2 cellular contexts compared by ENCODE assay signal in the genomic region with DNA sequence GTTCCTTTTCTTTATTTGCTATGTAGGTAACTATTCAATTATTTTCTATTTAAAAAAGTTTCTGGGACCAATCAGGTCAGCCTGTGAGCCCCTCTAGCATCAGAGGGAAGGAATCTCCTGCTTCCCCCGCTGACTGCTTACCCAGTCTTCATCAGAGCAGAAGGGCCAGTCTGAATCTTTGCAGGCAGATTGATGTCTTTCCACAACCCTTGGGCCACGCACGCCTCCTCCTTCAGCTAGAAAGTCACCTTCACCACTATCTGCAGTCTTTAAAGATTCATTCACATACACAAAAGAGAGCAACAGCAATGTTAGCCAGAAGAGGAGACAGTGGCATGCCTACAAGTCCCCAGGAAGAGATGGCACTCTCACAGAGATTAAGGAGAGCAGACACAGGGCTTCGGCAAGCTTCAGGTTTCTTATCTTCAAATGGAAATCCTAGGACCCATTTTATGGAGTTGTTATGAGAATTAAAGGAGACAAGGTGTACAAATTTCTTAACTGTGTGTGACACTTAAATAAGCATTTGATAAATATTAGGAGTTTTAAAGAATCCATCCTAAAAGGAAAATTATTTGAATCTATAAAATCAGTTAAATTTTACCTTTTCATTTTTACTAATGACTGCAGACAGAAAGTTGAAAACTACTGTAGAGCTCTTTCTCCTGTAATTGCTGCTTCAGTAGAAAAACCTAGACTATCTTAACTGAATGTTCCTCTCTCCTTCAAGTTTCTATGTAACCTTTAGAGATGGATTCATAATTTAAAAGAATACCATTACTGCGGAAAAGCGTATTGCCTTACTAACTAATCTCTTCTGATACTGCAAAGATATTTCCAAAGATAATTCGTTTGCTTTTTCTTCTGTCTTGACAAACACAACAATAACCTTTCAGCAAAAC.
TF ChIP-seq lines count a peak whose summit lies in the region.

No MANE protein-coding gene starts in this region.

TF ChIP-seq in WTC11, 78 proteins besides CTCF, POLR2A, EP300 and RAD21 (continued from another document):
- TF ChIP-seq, protein P1, sequence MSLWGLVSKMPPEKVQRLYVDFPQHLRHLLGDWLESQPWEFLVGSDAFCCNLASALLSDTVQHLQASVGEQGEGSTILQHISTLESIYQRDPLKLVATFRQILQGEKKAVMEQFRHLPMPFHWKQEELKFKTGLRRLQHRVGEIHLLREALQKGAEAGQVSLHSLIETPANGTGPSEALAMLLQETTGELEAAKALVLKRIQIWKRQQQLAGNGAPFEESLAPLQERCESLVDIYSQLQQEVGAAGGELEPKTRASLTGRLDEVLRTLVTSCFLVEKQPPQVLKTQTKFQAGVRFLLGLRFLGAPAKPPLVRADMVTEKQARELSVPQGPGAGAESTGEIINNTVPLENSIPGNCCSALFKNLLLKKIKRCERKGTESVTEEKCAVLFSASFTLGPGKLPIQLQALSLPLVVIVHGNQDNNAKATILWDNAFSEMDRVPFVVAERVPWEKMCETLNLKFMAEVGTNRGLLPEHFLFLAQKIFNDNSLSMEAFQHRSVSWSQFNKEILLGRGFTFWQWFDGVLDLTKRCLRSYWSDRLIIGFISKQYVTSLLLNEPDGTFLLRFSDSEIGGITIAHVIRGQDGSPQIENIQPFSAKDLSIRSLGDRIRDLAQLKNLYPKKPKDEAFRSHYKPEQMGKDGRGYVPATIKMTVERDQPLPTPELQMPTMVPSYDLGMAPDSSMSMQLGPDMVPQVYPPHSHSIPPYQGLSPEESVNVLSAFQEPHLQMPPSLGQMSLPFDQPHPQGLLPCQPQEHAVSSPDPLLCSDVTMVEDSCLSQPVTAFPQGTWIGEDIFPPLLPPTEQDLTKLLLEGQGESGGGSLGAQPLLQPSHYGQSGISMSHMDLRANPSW (CRISPR knock-in tag; conservative IDR thresholded peaks at IDR 0.05; ENCODE audit: low read depth), result no peak
- TF ChIP-seq TEAD4 (CRISPR knock-in tag; IDR thresholded peaks at IDR 0.05) (no peak), TEAD1 (CRISPR knock-in tag; IDR thresholded peaks at IDR 0.05) (no peak), SMAD3 (CRISPR knock-in tag; IDR thresholded peaks at IDR 0.05; ENCODE audit: borderline replicate concordance) (no peak), JUN (CRISPR knock-in tag; IDR thresholded peaks at IDR 0.05) (no peak), OVOL2 (CRISPR knock-in tag; IDR thresholded peaks at IDR 0.05; ENCODE audit: borderline replicate concordance) (no peak), EMX1 (CRISPR knock-in tag; IDR thresholded peaks at IDR 0.05) (no peak), NFATC4 (CRISPR knock-in tag; IDR thresholded peaks at IDR 0.05) (no peak)
- TF ChIP-seq, protein P2, sequence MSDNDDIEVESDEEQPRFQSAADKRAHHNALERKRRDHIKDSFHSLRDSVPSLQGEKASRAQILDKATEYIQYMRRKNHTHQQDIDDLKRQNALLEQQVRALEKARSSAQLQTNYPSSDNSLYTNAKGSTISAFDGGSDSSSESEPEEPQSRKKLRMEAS (CRISPR knock-in tag; IDR thresholded peaks at IDR 0.05), result no peak

TF ChIP-seq in liver, 16 proteins besides CTCF, POLR2A, EP300 and RAD21:
- TF ChIP-seq, protein P2 (IDR thresholded peaks at IDR 0.05), result no peak
- TF ChIP-seq FOXA1 (IDR thresholded peaks at IDR 0.05) (no peak), FOXA2 (IDR thresholded peaks at IDR 0.05) (no peak), HNF4G (IDR thresholded peaks at IDR 0.05) (no peak), JUND (IDR thresholded peaks at IDR 0.05) (no peak)
- TF ChIP-seq, protein P3, sequence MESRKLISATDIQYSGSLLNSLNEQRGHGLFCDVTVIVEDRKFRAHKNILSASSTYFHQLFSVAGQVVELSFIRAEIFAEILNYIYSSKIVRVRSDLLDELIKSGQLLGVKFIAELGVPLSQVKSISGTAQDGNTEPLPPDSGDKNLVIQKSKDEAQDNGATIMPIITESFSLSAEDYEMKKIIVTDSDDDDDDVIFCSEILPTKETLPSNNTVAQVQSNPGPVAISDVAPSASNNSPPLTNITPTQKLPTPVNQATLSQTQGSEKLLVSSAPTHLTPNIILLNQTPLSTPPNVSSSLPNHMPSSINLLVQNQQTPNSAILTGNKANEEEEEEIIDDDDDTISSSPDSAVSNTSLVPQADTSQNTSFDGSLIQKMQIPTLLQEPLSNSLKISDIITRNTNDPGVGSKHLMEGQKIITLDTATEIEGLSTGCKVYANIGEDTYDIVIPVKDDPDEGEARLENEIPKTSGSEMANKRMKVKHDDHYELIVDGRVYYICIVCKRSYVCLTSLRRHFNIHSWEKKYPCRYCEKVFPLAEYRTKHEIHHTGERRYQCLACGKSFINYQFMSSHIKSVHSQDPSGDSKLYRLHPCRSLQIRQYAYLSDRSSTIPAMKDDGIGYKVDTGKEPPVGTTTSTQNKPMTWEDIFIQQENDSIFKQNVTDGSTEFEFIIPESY (IDR thresholded peaks at IDR 0.05), result no peak
- TF ChIP-seq, protein P4, sequence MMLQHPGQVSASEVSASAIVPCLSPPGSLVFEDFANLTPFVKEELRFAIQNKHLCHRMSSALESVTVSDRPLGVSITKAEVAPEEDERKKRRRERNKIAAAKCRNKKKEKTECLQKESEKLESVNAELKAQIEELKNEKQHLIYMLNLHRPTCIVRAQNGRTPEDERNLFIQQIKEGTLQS (IDR thresholded peaks at IDR 0.05), result no peak
TF ChIP-seq in liver: peak in this region for 0.
